Comparison of ENCODE assay signal across 1 cellular context in the genomic region with DNA sequence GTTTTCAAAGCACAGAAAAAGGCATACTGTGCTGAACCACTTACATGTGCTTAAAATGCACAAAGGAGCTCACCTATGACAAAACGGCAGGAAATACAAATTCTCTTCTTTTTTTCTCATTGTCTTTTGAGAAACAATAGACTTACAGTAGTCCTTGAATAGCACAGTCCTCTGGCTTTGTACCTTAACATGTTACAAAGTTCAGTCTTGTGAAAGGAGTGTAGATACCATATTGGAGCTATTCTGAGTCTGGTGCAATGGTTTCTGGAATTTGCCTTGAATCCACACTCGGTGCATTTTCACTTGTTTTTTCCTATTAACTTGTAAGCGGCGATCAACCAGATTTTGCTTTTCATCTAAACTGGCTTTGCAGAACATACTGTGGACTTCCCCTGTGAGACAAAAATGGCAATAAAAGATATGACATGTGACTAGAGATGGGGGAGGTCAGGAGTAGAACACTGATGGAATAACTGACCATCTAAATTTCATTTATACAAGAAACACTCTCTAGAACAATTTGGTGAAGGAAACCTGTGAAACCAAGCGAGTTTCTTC.
TF ChIP-seq lines count a peak whose summit lies in the region.

No MANE protein-coding gene starts in this region.

TF ChIP-seq in GM12878, 131 proteins besides CTCF, POLR2A, EP300 and RAD21 (continues in another document):
- TF ChIP-seq RUNX3 (IDR thresholded peaks at IDR 0.05; ENCODE audit: low read length) (peak; percentile 10; the same call in 1 of the 2 replicates), POLR2AphosphoS2 (IDR thresholded peaks at IDR 0.05; ENCODE audit: low read depth, low read length) (no peak), POU2F2 (IDR thresholded peaks at IDR 0.05; ENCODE audit: borderline replicate concordance, low read depth, low read length) (no peak), ATF7 (IDR thresholded peaks at IDR 0.05; ENCODE audit: low read depth) (peak; percentile 18; the same call in 1 of the 2 replicates), NFXL1 (IDR thresholded peaks at IDR 0.05; ENCODE audit: borderline replicate concordance) (no peak), KAT2A (conservative IDR thresholded peaks at IDR 0.05; ENCODE audit: control insufficient read depth, low read depth, low read length) (no peak), MXI1 (IDR thresholded peaks at IDR 0.05; ENCODE audit: low read depth, low read length) (peak; percentile 37; the same call in 1 of the 2 replicates), RCOR1 (conservative IDR thresholded peaks at IDR 0.05; ENCODE audit: low read depth, low read length) (no peak), SRF (IDR thresholded peaks at IDR 0.05; ENCODE audit: low read depth in 2 of 2, low read length in 2 of 2) (peak in 1 of 2 experiments; percentile 51; a peak in 1 of 4 replicates), SPI1 (IDR thresholded peaks at IDR 0.05; ENCODE audit: borderline replicate concordance, insufficient read depth, low read depth, low read length) (peak; percentile 35; the same call in 1 of the 2 replicates), TBL1XR1 (IDR thresholded peaks at IDR 0.05; ENCODE audit: low read depth, low read length) (0 out of 2 replicates have a peak, but pooled peaks have one; percentile 1), NR2C2 (IDR thresholded peaks at IDR 0.05; ENCODE audit: borderline replicate concordance, control insufficient read depth, insufficient read length, low read depth) (no peak), YBX1 (IDR thresholded peaks at IDR 0.05) (no peak), NRF1 (conservative IDR thresholded peaks at IDR 0.05; ENCODE audit: low read depth, low read length) (no peak), BMI1 (IDR thresholded peaks at IDR 0.05; ENCODE audit: borderline replicate concordance) (no peak), NFIC (IDR thresholded peaks at IDR 0.05; ENCODE audit: low read depth, low read length) (peak; percentile 82; the same call in 1 of the 2 replicates), CEBPB (IDR thresholded peaks at IDR 0.05; ENCODE audit: borderline replicate concordance in 1 of 2, low read depth in 2 of 2, low read length in 2 of 2) (no peak), ZZZ3 (IDR thresholded peaks at IDR 0.05; ENCODE audit: control insufficient read depth, insufficient read length, low read depth) (no peak), RAD51 (IDR thresholded peaks at IDR 0.05) (peak; percentile 87), FOXK2 (IDR thresholded peaks at IDR 0.05) (no peak), SUPT20H (IDR thresholded peaks at IDR 0.05; ENCODE audit: borderline replicate concordance, control insufficient read depth, low read depth, low read length) (no peak), SP1 (IDR thresholded peaks at IDR 0.05; ENCODE audit: low read depth, low read length) (no peak), RFX5 (IDR thresholded peaks at IDR 0.05; ENCODE audit: low read depth, low read length) (no peak), MEF2A (IDR thresholded peaks at IDR 0.05; ENCODE audit: insufficient read depth, low read depth, low read length) (peak; percentile 88), TAF1 (IDR thresholded peaks at IDR 0.05; ENCODE audit: borderline replicate concordance, low read depth, low read length) (0 out of 2 replicates have a peak, but pooled peaks have one; percentile 23), JUNB (IDR thresholded peaks at IDR 0.05) (0 out of 2 replicates have a peak, but pooled peaks have one; percentile 10), MYB (IDR thresholded peaks at IDR 0.05; ENCODE audit: borderline replicate concordance, low read depth, low read length) (no peak), MTA3 (IDR thresholded peaks at IDR 0.05; ENCODE audit: borderline replicate concordance, low read length) (peak; percentile 56), PAX8 (IDR thresholded peaks at IDR 0.05) (no peak), SMC3 (IDR thresholded peaks at IDR 0.05; ENCODE audit: borderline replicate concordance, low read length) (no peak), HDAC6 (IDR thresholded peaks at IDR 0.05; ENCODE audit: unreplicated experiment) (no peak), PML (IDR thresholded peaks at IDR 0.05; ENCODE audit: low read length) (peak; percentile 48; the same call in 1 of the 2 replicates), MEF2B (IDR thresholded peaks at IDR 0.05; ENCODE audit: partially characterized antibody, poor library complexity, severe bottlenecking) (peak; percentile 80), RELA (IDR thresholded peaks at IDR 0.05; ENCODE audit: borderline replicate concordance, partially characterized antibody) (peak; percentile 71), YY1 (IDR thresholded peaks at IDR 0.05; ENCODE audit: low read depth, low read length) (0 out of 2 replicates have a peak, but pooled peaks have one; percentile 23), SMAD5 (IDR thresholded peaks at IDR 0.05; ENCODE audit: low read depth) (no peak), ZBED1 (IDR thresholded peaks at IDR 0.05; ENCODE audit: borderline replicate concordance) (no peak)
- TF ChIP-seq, protein P1, sequence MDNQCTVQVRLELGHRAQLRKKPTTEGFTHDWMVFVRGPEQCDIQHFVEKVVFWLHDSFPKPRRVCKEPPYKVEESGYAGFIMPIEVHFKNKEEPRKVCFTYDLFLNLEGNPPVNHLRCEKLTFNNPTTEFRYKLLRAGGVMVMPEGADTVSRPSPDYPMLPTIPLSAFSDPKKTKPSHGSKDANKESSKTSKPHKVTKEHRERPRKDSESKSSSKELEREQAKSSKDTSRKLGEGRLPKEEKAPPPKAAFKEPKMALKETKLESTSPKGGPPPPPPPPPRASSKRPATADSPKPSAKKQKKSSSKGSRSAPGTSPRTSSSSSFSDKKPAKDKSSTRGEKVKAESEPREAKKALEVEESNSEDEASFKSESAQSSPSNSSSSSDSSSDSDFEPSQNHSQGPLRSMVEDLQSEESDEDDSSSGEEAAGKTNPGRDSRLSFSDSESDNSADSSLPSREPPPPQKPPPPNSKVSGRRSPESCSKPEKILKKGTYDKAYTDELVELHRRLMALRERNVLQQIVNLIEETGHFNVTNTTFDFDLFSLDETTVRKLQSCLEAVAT (IDR thresholded peaks at IDR 0.05): 0 out of 2 replicates have a peak, but pooled peaks have one; percentile 3
- TF ChIP-seq, protein P2, sequence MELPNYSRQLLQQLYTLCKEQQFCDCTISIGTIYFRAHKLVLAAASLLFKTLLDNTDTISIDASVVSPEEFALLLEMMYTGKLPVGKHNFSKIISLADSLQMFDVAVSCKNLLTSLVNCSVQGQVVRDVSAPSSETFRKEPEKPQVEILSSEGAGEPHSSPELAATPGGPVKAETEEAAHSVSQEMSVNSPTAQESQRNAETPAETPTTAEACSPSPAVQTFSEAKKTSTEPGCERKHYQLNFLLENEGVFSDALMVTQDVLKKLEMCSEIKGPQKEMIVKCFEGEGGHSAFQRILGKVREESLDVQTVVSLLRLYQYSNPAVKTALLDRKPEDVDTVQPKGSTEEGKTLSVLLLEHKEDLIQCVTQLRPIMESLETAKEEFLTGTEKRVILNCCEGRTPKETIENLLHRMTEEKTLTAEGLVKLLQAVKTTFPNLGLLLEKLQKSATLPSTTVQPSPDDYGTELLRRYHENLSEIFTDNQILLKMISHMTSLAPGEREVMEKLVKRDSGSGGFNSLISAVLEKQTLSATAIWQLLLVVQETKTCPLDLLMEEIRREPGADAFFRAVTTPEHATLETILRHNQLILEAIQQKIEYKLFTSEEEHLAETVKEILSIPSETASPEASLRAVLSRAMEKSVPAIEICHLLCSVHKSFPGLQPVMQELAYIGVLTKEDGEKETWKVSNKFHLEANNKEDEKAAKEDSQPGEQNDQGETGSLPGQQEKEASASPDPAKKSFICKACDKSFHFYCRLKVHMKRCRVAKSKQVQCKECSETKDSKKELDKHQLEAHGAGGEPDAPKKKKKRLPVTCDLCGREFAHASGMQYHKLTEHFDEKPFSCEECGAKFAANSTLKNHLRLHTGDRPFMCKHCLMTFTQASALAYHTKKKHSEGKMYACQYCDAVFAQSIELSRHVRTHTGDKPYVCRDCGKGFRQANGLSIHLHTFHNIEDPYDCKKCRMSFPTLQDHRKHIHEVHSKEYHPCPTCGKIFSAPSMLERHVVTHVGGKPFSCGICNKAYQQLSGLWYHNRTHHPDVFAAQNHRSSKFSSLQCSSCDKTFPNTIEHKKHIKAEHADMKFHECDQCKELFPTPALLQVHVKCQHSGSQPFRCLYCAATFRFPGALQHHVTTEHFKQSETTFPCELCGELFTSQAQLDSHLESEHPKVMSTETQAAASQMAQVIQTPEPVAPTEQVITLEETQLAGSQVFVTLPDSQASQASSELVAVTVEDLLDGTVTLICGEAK (IDR thresholded peaks at IDR 0.05; ENCODE audit: borderline replicate concordance): no peak
- TF ChIP-seq, protein P3, sequence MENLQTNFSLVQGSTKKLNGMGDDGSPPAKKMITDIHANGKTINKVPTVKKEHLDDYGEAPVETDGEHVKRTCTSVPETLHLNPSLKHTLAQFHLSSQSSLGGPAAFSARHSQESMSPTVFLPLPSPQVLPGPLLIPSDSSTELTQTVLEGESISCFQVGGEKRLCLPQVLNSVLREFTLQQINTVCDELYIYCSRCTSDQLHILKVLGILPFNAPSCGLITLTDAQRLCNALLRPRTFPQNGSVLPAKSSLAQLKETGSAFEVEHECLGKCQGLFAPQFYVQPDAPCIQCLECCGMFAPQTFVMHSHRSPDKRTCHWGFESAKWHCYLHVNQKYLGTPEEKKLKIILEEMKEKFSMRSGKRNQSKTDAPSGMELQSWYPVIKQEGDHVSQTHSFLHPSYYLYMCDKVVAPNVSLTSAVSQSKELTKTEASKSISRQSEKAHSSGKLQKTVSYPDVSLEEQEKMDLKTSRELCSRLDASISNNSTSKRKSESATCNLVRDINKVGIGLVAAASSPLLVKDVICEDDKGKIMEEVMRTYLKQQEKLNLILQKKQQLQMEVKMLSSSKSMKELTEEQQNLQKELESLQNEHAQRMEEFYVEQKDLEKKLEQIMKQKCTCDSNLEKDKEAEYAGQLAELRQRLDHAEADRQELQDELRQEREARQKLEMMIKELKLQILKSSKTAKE (IDR thresholded peaks at IDR 0.05; ENCODE audit: low read depth, poor library complexity, severe bottlenecking): no peak
- TF ChIP-seq, protein P4, sequence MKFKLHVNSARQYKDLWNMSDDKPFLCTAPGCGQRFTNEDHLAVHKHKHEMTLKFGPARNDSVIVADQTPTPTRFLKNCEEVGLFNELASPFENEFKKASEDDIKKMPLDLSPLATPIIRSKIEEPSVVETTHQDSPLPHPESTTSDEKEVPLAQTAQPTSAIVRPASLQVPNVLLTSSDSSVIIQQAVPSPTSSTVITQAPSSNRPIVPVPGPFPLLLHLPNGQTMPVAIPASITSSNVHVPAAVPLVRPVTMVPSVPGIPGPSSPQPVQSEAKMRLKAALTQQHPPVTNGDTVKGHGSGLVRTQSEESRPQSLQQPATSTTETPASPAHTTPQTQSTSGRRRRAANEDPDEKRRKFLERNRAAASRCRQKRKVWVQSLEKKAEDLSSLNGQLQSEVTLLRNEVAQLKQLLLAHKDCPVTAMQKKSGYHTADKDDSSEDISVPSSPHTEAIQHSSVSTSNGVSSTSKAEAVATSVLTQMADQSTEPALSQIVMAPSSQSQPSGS (IDR thresholded peaks at IDR 0.05; ENCODE audit: low read length): peak; percentile 42; the same call in 1 of the 2 replicates
- TF ChIP-seq, protein P5, sequence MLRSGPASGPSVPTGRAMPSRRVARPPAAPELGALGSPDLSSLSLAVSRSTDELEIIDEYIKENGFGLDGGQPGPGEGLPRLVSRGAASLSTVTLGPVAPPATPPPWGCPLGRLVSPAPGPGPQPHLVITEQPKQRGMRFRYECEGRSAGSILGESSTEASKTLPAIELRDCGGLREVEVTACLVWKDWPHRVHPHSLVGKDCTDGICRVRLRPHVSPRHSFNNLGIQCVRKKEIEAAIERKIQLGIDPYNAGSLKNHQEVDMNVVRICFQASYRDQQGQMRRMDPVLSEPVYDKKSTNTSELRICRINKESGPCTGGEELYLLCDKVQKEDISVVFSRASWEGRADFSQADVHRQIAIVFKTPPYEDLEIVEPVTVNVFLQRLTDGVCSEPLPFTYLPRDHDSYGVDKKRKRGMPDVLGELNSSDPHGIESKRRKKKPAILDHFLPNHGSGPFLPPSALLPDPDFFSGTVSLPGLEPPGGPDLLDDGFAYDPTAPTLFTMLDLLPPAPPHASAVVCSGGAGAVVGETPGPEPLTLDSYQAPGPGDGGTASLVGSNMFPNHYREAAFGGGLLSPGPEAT (IDR thresholded peaks at IDR 0.05; ENCODE audit: low read depth): 0 out of 2 replicates have a peak, but pooled peaks have one; percentile 17
- TF ChIP-seq, protein P6, sequence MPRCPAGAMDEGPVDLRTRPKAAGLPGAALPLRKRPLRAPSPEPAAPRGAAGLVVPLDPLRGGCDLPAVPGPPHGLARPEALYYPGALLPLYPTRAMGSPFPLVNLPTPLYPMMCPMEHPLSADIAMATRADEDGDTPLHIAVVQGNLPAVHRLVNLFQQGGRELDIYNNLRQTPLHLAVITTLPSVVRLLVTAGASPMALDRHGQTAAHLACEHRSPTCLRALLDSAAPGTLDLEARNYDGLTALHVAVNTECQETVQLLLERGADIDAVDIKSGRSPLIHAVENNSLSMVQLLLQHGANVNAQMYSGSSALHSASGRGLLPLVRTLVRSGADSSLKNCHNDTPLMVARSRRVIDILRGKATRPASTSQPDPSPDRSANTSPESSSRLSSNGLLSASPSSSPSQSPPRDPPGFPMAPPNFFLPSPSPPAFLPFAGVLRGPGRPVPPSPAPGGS (IDR thresholded peaks at IDR 0.05; ENCODE audit: borderline replicate concordance, insufficient read depth, low read depth, low read length, poor library complexity, severe bottlenecking): no peak
- TF ChIP-seq, protein P7, sequence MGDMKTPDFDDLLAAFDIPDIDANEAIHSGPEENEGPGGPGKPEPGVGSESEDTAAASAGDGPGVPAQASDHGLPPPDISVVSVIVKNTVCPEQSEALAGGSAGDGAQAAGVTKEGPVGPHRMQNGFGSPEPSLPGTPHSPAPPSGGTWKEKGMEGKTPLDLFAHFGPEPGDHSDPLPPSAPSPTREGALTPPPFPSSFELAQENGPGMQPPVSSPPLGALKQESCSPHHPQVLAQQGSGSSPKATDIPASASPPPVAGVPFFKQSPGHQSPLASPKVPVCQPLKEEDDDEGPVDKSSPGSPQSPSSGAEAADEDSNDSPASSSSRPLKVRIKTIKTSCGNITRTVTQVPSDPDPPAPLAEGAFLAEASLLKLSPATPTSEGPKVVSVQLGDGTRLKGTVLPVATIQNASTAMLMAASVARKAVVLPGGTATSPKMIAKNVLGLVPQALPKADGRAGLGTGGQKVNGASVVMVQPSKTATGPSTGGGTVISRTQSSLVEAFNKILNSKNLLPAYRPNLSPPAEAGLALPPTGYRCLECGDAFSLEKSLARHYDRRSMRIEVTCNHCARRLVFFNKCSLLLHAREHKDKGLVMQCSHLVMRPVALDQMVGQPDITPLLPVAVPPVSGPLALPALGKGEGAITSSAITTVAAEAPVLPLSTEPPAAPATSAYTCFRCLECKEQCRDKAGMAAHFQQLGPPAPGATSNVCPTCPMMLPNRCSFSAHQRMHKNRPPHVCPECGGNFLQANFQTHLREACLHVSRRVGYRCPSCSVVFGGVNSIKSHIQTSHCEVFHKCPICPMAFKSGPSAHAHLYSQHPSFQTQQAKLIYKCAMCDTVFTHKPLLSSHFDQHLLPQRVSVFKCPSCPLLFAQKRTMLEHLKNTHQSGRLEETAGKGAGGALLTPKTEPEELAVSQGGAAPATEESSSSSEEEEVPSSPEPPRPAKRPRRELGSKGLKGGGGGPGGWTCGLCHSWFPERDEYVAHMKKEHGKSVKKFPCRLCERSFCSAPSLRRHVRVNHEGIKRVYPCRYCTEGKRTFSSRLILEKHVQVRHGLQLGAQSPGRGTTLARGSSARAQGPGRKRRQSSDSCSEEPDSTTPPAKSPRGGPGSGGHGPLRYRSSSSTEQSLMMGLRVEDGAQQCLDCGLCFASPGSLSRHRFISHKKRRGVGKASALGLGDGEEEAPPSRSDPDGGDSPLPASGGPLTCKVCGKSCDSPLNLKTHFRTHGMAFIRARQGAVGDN (IDR thresholded peaks at IDR 0.05): peak; percentile 48
